Comparison of ENCODE assay signal across 21 cellular contexts in genomic region chr3:61451841-61452240, GRCh38.
DNase-seq lines count a peak whose midpoint lies in the region; ATAC-seq, FAIRE-seq and TF ChIP-seq lines count a peak whose summit lies in the region.
"Had no signal": no experiment of that assay in that cellular context is flagged by ENCODE, and none has a peak within 500 bp of the region (broad histone marks: within the 10 kb centered on the region; RNA-seq: fewer than 3 reads in every experiment).

No MANE protein-coding gene starts in this region.

- no peak overlapping the region for H3K4me3 ChIP-seq in bronchial epithelial cell (ENCODE audit: low read depth, low read length)
- H3K4me3 ChIP-seq in coronary artery = no peak overlapping the region
- H3K4me3 ChIP-seq: MG63, PC-9 had no signal

- DNase-seq in EL (peak; percentile 35), LHCN-M2 (ENCODE audit: low read depth) (peak; percentile 34), bronchial epithelial cell (ENCODE audit: low read depth) (peak; percentile 67), kidney tubule cell (ENCODE audit: low spot score) (peak; percentile 81), epidermal melanocyte (ENCODE audit: insufficient read length, low spot score) (no peak), left lobe of liver (ENCODE audit: low spot score) (no peak), NCI-H2029 treated with DMSO at 0.1 percent for 48 hours (lab: John Stamatoyannopoulos, UW) (no peak), coronary artery (ENCODE audit: low spot score) (no peak)
- DNase-seq: ACHN; CD4-positive, alpha-beta memory T cell; DND-41; KBM-7; MG63; NCI-H1105; NCI-H187; NCI-H446 treated with DMSO at 0.1 percent for 48 hours; NCI-H774; PC-9; Right ventricle myocardium superior had no signal

- H3K27ac ChIP-seq in coronary artery = no peak overlapping the region
- H3K27ac ChIP-seq: HL-60, PC-9 had no signal

- TF ChIP-seq CTCF in bronchial epithelial cell (IDR thresholded peaks at IDR 0.05; ENCODE audit: insufficient read depth, low read length, severe bottlenecking) (no peak), coronary artery (IDR thresholded peaks at IDR 0.05) (no peak)

- no peaks in the 10 kb centered on the region for H3K36me3 ChIP-seq in bronchial epithelial cell (ENCODE audit: control insufficient read depth, insufficient read depth, low read length)
- H3K36me3 ChIP-seq: MG63 had no signal

- no peak for ATAC-seq in left lobe of liver
- ATAC-seq: SK-N-SH treated with all-trans-retinoic acid at 6 μM for 48 hours had no signal

- no peak for FAIRE-seq in bronchial epithelial cell (lab: Jason Lieb, UNC)

- H3K27me3 ChIP-seq in bronchial epithelial cell (ENCODE audit: control insufficient read depth, insufficient read depth, low read length) = no peaks in the 10 kb centered on the region
- H3K27me3 ChIP-seq: MG63 had no signal

Comparison
In these comparisons a context has a peak if more than half of its experiments do, and no peak if none do; other contexts are left out.
1. DNase-seq: peak in EL (single experiment), LHCN-M2 (single experiment), bronchial epithelial cell (single experiment) and kidney tubule cell (single experiment); none in epidermal melanocyte (single experiment), left lobe of liver (single experiment), NCI-H2029 treated with DMSO at 0.1 percent for 48 hours (single experiment) and coronary artery (single experiment).